Comparison of ENCODE assay signal across 1 cellular context in the genomic region with DNA sequence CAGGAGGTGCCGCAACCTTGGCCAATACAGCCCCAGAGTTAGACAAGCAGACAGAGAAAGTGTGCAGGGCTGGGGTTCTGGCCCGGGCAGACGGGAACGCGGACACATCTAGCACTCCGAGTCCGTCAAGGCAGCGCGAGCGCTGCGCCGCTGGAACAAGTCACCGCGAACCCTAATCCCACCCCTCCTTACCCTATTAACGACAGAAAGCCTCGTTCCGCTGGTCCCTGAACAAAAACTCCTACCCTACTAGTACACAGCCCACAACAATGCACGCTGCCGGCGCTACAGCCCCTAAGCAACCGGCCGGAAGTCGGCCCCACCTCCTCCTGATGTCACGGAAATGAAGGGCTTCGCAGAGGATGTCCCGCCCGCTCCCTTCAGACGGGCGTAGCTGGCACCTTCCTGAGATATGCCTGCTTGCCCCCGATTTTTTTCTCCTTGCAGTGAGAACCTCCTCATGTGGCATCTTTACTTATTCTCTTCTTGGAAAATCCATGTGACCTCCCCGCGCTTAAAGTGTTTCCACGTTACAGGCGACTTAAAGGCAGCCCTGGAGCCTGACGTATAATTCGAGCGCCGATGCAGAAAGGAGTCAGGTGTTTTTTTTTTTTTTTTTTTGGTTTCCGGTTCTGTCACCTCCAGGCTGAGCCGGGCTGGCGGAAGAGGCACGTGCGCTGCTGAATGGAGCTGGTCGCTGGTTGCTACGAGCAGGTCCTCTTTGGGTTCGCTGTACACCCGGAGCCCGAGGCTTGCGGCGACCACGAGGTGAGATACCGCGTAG.
TF ChIP-seq lines count a peak whose summit lies in the region.

A gene (minus strand): TSS at position 315 of the 784 bp plus-strand sequence. CDS start 7,066 bp downstream, outside the sequence.
A gene with protein sequence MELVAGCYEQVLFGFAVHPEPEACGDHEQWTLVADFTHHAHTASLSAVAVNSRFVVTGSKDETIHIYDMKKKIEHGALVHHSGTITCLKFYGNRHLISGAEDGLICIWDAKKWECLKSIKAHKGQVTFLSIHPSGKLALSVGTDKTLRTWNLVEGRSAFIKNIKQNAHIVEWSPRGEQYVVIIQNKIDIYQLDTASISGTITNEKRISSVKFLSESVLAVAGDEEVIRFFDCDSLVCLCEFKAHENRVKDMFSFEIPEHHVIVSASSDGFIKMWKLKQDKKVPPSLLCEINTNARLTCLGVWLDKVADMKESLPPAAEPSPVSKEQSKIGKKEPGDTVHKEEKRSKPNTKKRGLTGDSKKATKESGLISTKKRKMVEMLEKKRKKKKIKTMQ (plus strand): TSS at position 671 of the 784 bp plus-strand sequence. CDS start 14 bp downstream, at position 685.

TF ChIP-seq in A549, 52 proteins besides CTCF, POLR2A, EP300 and RAD21 (continued from another document):
- TF ChIP-seq, protein P1, sequence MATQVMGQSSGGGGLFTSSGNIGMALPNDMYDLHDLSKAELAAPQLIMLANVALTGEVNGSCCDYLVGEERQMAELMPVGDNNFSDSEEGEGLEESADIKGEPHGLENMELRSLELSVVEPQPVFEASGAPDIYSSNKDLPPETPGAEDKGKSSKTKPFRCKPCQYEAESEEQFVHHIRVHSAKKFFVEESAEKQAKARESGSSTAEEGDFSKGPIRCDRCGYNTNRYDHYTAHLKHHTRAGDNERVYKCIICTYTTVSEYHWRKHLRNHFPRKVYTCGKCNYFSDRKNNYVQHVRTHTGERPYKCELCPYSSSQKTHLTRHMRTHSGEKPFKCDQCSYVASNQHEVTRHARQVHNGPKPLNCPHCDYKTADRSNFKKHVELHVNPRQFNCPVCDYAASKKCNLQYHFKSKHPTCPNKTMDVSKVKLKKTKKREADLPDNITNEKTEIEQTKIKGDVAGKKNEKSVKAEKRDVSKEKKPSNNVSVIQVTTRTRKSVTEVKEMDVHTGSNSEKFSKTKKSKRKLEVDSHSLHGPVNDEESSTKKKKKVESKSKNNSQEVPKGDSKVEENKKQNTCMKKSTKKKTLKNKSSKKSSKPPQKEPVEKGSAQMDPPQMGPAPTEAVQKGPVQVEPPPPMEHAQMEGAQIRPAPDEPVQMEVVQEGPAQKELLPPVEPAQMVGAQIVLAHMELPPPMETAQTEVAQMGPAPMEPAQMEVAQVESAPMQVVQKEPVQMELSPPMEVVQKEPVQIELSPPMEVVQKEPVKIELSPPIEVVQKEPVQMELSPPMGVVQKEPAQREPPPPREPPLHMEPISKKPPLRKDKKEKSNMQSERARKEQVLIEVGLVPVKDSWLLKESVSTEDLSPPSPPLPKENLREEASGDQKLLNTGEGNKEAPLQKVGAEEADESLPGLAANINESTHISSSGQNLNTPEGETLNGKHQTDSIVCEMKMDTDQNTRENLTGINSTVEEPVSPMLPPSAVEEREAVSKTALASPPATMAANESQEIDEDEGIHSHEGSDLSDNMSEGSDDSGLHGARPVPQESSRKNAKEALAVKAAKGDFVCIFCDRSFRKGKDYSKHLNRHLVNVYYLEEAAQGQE (IDR thresholded peaks at IDR 0.05) = no peak
- TF ChIP-seq MYC (IDR thresholded peaks at IDR 0.05; ENCODE audit: borderline replicate concordance, low read length) (peak; percentile 97), RARB (CRISPR knock-in tag; IDR thresholded peaks at IDR 0.05) (0 out of 2 replicates have a peak, but pooled peaks have one; percentile 42), ZSCAN20 (CRISPR knock-in tag; IDR thresholded peaks at IDR 0.05) (no peak)
- TF ChIP-seq, protein P2, sequence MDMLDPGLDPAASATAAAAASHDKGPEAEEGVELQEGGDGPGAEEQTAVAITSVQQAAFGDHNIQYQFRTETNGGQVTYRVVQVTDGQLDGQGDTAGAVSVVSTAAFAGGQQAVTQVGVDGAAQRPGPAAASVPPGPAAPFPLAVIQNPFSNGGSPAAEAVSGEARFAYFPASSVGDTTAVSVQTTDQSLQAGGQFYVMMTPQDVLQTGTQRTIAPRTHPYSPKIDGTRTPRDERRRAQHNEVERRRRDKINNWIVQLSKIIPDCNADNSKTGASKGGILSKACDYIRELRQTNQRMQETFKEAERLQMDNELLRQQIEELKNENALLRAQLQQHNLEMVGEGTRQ (IDR thresholded peaks at IDR 0.05) = peak; percentile 77
